ENCODE assay signal across 8 cellular contexts in genomic region chr20:50111120-50111828, GRCh38. TPM values are rescaled to one million over a fixed set of nuclear protein-coding genes. Genes with fewer than 3 reads are reported as not detected.
DNase-seq lines count a peak whose midpoint lies in the region; ATAC-seq and TF ChIP-seq lines count a peak whose summit lies in the region.

No MANE protein-coding gene starts in this region.

- DNase-seq in BJ (ENCODE audit: low read depth) (no peak), NB4 (ENCODE audit: low read depth) (no peak), ascending aorta (ENCODE audit: low spot score in 2 of 2) (peak in 1 of 2 donors; percentile 65), lung (ENCODE audit: low spot score) (no peak), stomach (no peak), CD1c-positive myeloid dendritic cell (ENCODE audit: extremely low spot score) (no peak), 8988T (no peak)
- DNase-seq in effector CD4-positive, alpha-beta T cell = no peak

- no peak for TF ChIP-seq CTCF in BJ (IDR thresholded peaks at IDR 0.05; ENCODE audit: insufficient read depth, low read depth, low read length)
- TF ChIP-seq CTCF in NB4 (IDR thresholded peaks at IDR 0.05; ENCODE audit: low read depth, low read length) = no peak
- TF ChIP-seq CTCF in ascending aorta (IDR thresholded peaks at IDR 0.05) = no peak
- TF ChIP-seq CTCF in lung (IDR thresholded peaks at IDR 0.05; ENCODE audit: control extremely low read depth, extremely low read depth) = no peak
- TF ChIP-seq CTCF in stomach (IDR thresholded peaks at IDR 0.05) = no peak

- CTCF ChIA-PET in BJ (lab: Yijun Ruan, JAX) = interaction anchor here (0.8 to 3.4 kb wide), 8 partner anchors 14 to 984 kb away, joined by 3 to 10 read pairs (median 3); no protein-coding TSS in a partner anchor

- no peaks in the 10 kb centered on the region; the same call in 1 of the 2 replicates for H3K36me3 ChIP-seq in BJ (ENCODE audit: control insufficient read depth, insufficient read depth, low read length)
- no peaks in the 10 kb centered on the region for H3K36me3 ChIP-seq in ascending aorta
- peaks cover 0 to 3% of the 10 kb centered on the region in 2 donors for H3K36me3 ChIP-seq in lung (ENCODE audit: control insufficient read depth in 2 of 2, insufficient read depth in 2 of 2, low read length in 2 of 2)
- H3K36me3 ChIP-seq in stomach = no peaks in the 10 kb centered on the region

- intact Hi-C loops in ascending aorta (cut with DNase I) (no loop called here), stomach (cut with DNase I; ENCODE audit: low total_unique reads) (no loop called here)

- ATAC-seq in lung (ENCODE audit: insufficient read depth, low FRiP score) = no peak

- 55 to 73% methylated on average over 10 of the region's 10 CpGs for WGBS in lung, 2 donors
- WGBS in stomach, 5 donors = 44 to 47% (median 45%) methylated on average over 10 of the region's 10 CpGs

- TF ChIP-seq EP300 in stomach (IDR thresholded peaks at IDR 0.05) = no peak

- H3K27ac ChIP-seq in ascending aorta (peak overlapping the region; percentile 94 to 97), lung (ENCODE audit: low read depth in 1 of 2, low read length in 1 of 2) (peak overlapping the region; percentile 92 to 97), stomach (peak overlapping the region in 4 of 5 donors; percentile 89 to 100 (median 97))

- POLR2A ChIA-PET in BJ (lab: Charles Lee) = no interaction called here

- no peak for TF ChIP-seq POLR2A in NB4 (IDR thresholded peaks at IDR 0.05; ENCODE audit: extremely low read depth, insufficient read length)
- no peak for TF ChIP-seq POLR2A in stomach (IDR thresholded peaks at IDR 0.05)

- H3K4me3 ChIP-seq in BJ (ENCODE audit: low read depth, low read length) (peak overlapping the region; percentile 80), NB4 (ENCODE audit: low read depth, low read length) (peak overlapping the region; percentile 91), ascending aorta (peak overlapping the region; percentile 92 to 97), lung (no peak overlapping the region), stomach (peak overlapping the region; percentile 66 to 100 (median 84))

- H3K9me3 ChIP-seq in ascending aorta = no peaks in the 10 kb centered on the region
- H3K9me3 ChIP-seq in lung (ENCODE audit: control insufficient read depth in 2 of 2, insufficient read depth in 1 of 2, low read length in 1 of 2) = no peaks in the 10 kb centered on the region
- H3K9me3 ChIP-seq in stomach = no peaks in the 10 kb centered on the region

- peaks cover 5 to 59% of the 10 kb centered on the region in 2 donors for H3K4me1 ChIP-seq in ascending aorta
- peaks cover 27 to 42% of the 10 kb centered on the region in 2 donors for H3K4me1 ChIP-seq in lung (ENCODE audit: control insufficient read depth in 2 of 2, insufficient read depth in 2 of 2, low read length in 2 of 2)
- H3K4me1 ChIP-seq in stomach = peaks cover 63 to 91% (median 78%) of the 10 kb centered on the region in 4 donors

- H3K27me3 ChIP-seq in BJ (ENCODE audit: control insufficient read depth, insufficient read depth, low read length) (no peaks in the 10 kb centered on the region), ascending aorta (no peaks in the 10 kb centered on the region), lung (ENCODE audit: control insufficient read depth, insufficient read depth) (no peaks in the 10 kb centered on the region), stomach (no peaks in the 10 kb centered on the region)

RNA-seq across cellular contexts. Expression of gene UBE2V1, which starts 1.7 kb away (rescaled TPM):
- polyA plus RNA-seq in BJ (2011; rRNA removed) (101 and 138 TPM in 2 replicates), lung (10 to 100 TPM; 56.4 to 73.3 TPM), stomach (10 to 100 TPM; 64.7 to 90.3 (median 80.3) TPM)
- 48.3 and 62.0 TPM in 2 replicates for polyA minus RNA-seq in BJ (2011; rRNA and poly(A)+ RNA removed)
- total RNA-seq in ascending aorta (39.4 TPM), lung (100 to 1,000 TPM in 1 of 2 donors, 10 to 100 TPM in 1; 65.1 to 103 TPM), stomach (100 to 1,000 TPM in 1 of 5 donors, 10 to 100 TPM in 4; 52.6 to 111 (median 61.8) TPM)

RNA-seq across cellular contexts. Expression of gene PEDS1, which starts 42.2 kb away (rescaled TPM):
- polyA plus RNA-seq in BJ (2011; rRNA removed) (26.1 and 52.3 TPM in 2 replicates), lung (10 to 100 TPM; 34.0 to 43.4 TPM), stomach (10 to 100 TPM; 10.5 to 28.7 (median 15.5) TPM)
- polyA minus RNA-seq in BJ (2011; rRNA and poly(A)+ RNA removed) = 54.5 and 98.1 TPM in 2 replicates
- total RNA-seq in ascending aorta (23.9 TPM), lung (10 to 100 TPM; 21.9 to 34.8 TPM), stomach (10 to 100 TPM in 3 of 5 donors, 1 to 10 TPM in 2; 1.8 to 79.4 (median 19.4) TPM)
